Comparison of ENCODE assay signal across 25 cellular contexts in the genomic region with DNA sequence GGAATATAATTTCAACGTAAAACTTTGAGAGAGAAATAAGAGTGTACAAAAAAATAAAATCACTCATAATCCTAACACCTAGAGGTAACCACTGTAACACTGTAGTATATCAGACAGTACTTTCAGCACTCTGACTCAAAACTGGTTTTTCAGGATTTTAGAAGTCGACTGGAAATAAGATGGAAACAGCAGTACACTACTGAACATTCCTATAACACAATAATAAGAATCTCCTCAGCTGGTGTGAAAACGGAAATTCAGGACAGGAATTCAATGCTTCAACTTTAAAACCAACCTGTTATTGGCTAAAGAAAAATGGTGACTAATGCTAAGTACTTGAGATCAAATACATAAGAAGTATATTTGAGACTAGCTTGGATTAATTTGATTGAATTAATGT. TPM values are rescaled to one million over a fixed set of nuclear protein-coding genes. Genes with fewer than 3 reads are reported as not detected.
DNase-seq lines count a peak whose midpoint lies in the region; ATAC-seq and TF ChIP-seq lines count a peak whose summit lies in the region.
"Had no signal": no experiment of that assay in that cellular context is flagged by ENCODE, and none has a peak within 500 bp of the region (broad histone marks: within the 10 kb centered on the region; RNA-seq: fewer than 3 reads in every experiment).

No MANE protein-coding gene starts in this region.

- no peak for DNase-seq in activated T-cell treated with anti-CD3 and anti-CD28 coated beads, Interleukin-2, amount 50 U/mL, for 72 hours
- DNase-seq in activated T-cell treated with anti-CD3 and anti-CD28 coated beads for 4 hours (no peak), left kidney (ENCODE audit: low read depth, low spot score) (peak; percentile 60), upper lobe of right lung (no peak), COLO829 (ENCODE audit: low spot score) (no peak), smooth muscle cell (lab: John Stamatoyannopoulos, UW; ENCODE audit: unreplicated experiment) (no peak)
- no peak for DNase-seq in activated CD4-positive, alpha-beta T cell treated with anti-CD3 and anti-CD28 coated beads for 36 hours
- DNase-seq: activated CD4-positive, alpha-beta memory T cell treated with anti-CD3 and anti-CD28 coated beads for 36 hours; activated CD4-positive, CD25-positive, alpha-beta regulatory T cell; activated naive CD4-positive, alpha-beta T cell treated with Interleukin-2 at 50 U/mL for 16 hours; amniotic stem cell; heart right ventricle; immature natural killer cell; NCI-H1105 treated with DMSO at 0.1 percent for 48 hours; NCI-H2029 treated with DMSO at 0.1 percent for 48 hours; retina; stimulated activated CD4-positive, alpha-beta T cell treated with anti-CD3 and anti-CD28 coated beads, Interleukin-4, amount 100 ng/mL, for 1 hour; stimulated activated naive CD4-positive, alpha-beta T cell treated with Interleukin-2 at 50 U/mL for 16 hours; T1000 had no signal

- H3K4me3 Mint-ChIP-seq in activated T-cell treated with anti-CD3 and anti-CD28 coated beads, Interleukin-2, amount 50 U/mL, for 72 hours, result no peak overlapping the region
- H3K4me3 Mint-ChIP-seq in activated CD4-positive, alpha-beta T cell treated with anti-CD3 and anti-CD28 coated beads for 36 hours, result no peak overlapping the region
- H3K4me3 Mint-ChIP-seq: activated CD4-positive, alpha-beta memory T cell treated with anti-CD3 and anti-CD28 coated beads for 36 hours; B cell; dendritic cell treated with granulocyte-macrophage colony-stimulating factor and Interleukin-4, amounts not matched to agents 40 ng/mL and 50 ng/mL, for 4 days; immature natural killer cell had no signal

- no peaks in the 10 kb centered on the region for H3K79me2 ChIP-seq in smooth muscle cell (ENCODE audit: low read depth)

- H3K27ac ChIP-seq in VCaP (peak overlapping the region; percentile 45), upper lobe of right lung (no peak overlapping the region), smooth muscle cell (ENCODE audit: low read depth) (no peak overlapping the region)
- H3K27ac ChIP-seq: cardiac muscle cell, heart right ventricle, neutrophil, tibial nerve had no signal

- no peaks in the 10 kb centered on the region for H3K27me3 Mint-ChIP-seq in activated T-cell treated with anti-CD3 and anti-CD28 coated beads, Interleukin-2, amount 50 U/mL, for 72 hours (ENCODE audit: low read depth)
- no peaks in the 10 kb centered on the region for H3K27me3 Mint-ChIP-seq in activated CD4-positive, alpha-beta T cell treated with anti-CD3 and anti-CD28 coated beads for 36 hours
- H3K27me3 Mint-ChIP-seq: activated CD4-positive, alpha-beta memory T cell treated with anti-CD3 and anti-CD28 coated beads for 36 hours; B cell; dendritic cell treated with granulocyte-macrophage colony-stimulating factor and Interleukin-4, amounts not matched to agents 40 ng/mL and 50 ng/mL, for 4 days had no signal

- no peak overlapping the region for H3K4me3 ChIP-seq in upper lobe of right lung
- H3K4me3 ChIP-seq in smooth muscle cell, result no peak overlapping the region
- H3K4me3 ChIP-seq: cardiac muscle cell, heart right ventricle, tibial nerve had no signal

- H3K36me3 ChIP-seq in upper lobe of right lung (peaks cover 19% of the 10 kb centered on the region), smooth muscle cell (ENCODE audit: low read depth) (no peaks in the 10 kb centered on the region)

- POLR2A ChIA-PET in activated CD4-positive, alpha-beta T cell treated with anti-CD3 and anti-CD28 coated beads for 36 hours (lab: Charles Lee), result no interaction called here

- no peaks in the 10 kb centered on the region for H3K4me1 ChIP-seq in upper lobe of right lung
- H3K4me1 ChIP-seq in smooth muscle cell (ENCODE audit: low read depth), result no peaks in the 10 kb centered on the region
- H3K4me1 ChIP-seq: tibial nerve had no signal

- H3K4me2 ChIP-seq in smooth muscle cell, result no peak overlapping the region

- no peak for ATAC-seq in activated T-cell treated with anti-CD3 and anti-CD28 coated beads, Interleukin-2, amount 50 U/mL, for 72 hours (replicated peaks in 1 of 2)
- peak; percentile 76 for ATAC-seq in upper lobe of right lung
- ATAC-seq in activated CD4-positive, alpha-beta T cell treated with anti-CD3 and anti-CD28 coated beads for 36 hours, result no peak
- ATAC-seq: heart right ventricle had no signal

- 78% methylated on average over 3 of the region's 3 CpGs for WGBS in smooth muscle cell (ENCODE audit: low lambda C conversion rate)

- intact Hi-C loops in upper lobe of right lung (cut with DNase I), result no loop called here
- intact Hi-C loops in activated CD4-positive, alpha-beta T cell treated with anti-CD3 and anti-CD28 coated beads for 36 hours (cut with DNase I, micrococcal nuclease), result no loop called here

- no peak for TF ChIP-seq CTCF in VCaP (conservative IDR thresholded peaks at IDR 0.05)
- no peak for TF ChIP-seq CTCF in upper lobe of right lung (IDR thresholded peaks at IDR 0.05)
- TF ChIP-seq CTCF in smooth muscle cell (IDR thresholded peaks at IDR 0.05; ENCODE audit: borderline replicate concordance, insufficient read depth, poor library complexity, severe bottlenecking), result no peak

- H3K27me3 ChIP-seq in upper lobe of right lung (no peaks in the 10 kb centered on the region), smooth muscle cell (ENCODE audit: low read depth) (no peaks in the 10 kb centered on the region)
- H3K27me3 ChIP-seq: cardiac muscle cell, heart right ventricle, neutrophil, tibial nerve had no signal

- no peaks in the 10 kb centered on the region for H4K20me1 ChIP-seq in smooth muscle cell (ENCODE audit: low read depth)

- H3K9me3 ChIP-seq in upper lobe of right lung, result no peaks in the 10 kb centered on the region
- H3K9me3 ChIP-seq in smooth muscle cell (replicated peaks; ENCODE audit: low read depth), result no peaks in the 10 kb centered on the region
- H3K9me3 ChIP-seq: heart right ventricle, neutrophil, tibial nerve had no signal

- no peak overlapping the region for H2AFZ ChIP-seq in smooth muscle cell (ENCODE audit: low read depth)

- H3K9me3 Mint-ChIP-seq in activated T-cell treated with anti-CD3 and anti-CD28 coated beads, Interleukin-2, amount 50 U/mL, for 72 hours, result no peaks in the 10 kb centered on the region
- H3K9me3 Mint-ChIP-seq in activated CD4-positive, alpha-beta T cell treated with anti-CD3 and anti-CD28 coated beads for 36 hours (ENCODE audit: low read depth), result no peaks in the 10 kb centered on the region
- H3K9me3 Mint-ChIP-seq: activated CD4-positive, alpha-beta memory T cell treated with anti-CD3 and anti-CD28 coated beads for 36 hours; dendritic cell treated with granulocyte-macrophage colony-stimulating factor and Interleukin-4, amounts not matched to agents 40 ng/mL and 50 ng/mL, for 4 days; immature natural killer cell had no signal

- peak overlapping the region; percentile 18 for H3K27ac Mint-ChIP-seq in activated T-cell treated with anti-CD3 and anti-CD28 coated beads, Interleukin-2, amount 50 U/mL, for 72 hours
- H3K27ac Mint-ChIP-seq in activated CD4-positive, alpha-beta T cell treated with anti-CD3 and anti-CD28 coated beads for 36 hours, result no peak overlapping the region
- H3K27ac Mint-ChIP-seq: activated CD4-positive, alpha-beta memory T cell treated with anti-CD3 and anti-CD28 coated beads for 36 hours; B cell; dendritic cell treated with granulocyte-macrophage colony-stimulating factor and Interleukin-4, amounts not matched to agents 40 ng/mL and 50 ng/mL, for 4 days had no signal

- no peaks in the 10 kb centered on the region for H3F3A ChIP-seq in smooth muscle cell (ENCODE audit: low read depth)

- H3K4me1 Mint-ChIP-seq in activated T-cell treated with anti-CD3 and anti-CD28 coated beads, Interleukin-2, amount 50 U/mL, for 72 hours (ENCODE audit: low read depth), result peaks cover 7% of the 10 kb centered on the region
- peaks cover 5% of the 10 kb centered on the region for H3K4me1 Mint-ChIP-seq in activated CD4-positive, alpha-beta T cell treated with anti-CD3 and anti-CD28 coated beads for 36 hours
- H3K4me1 Mint-ChIP-seq: immature natural killer cell had no signal

- CTCF ChIA-PET in activated CD4-positive, alpha-beta T cell treated with anti-CD3 and anti-CD28 coated beads for 36 hours (lab: Charles Lee), result no interaction called here

- H3K9ac ChIP-seq in smooth muscle cell (ENCODE audit: low read depth), result no peak overlapping the region

- peaks cover 3 to 6% of the 10 kb centered on the region in 2 donors for H3K36me3 Mint-ChIP-seq in activated T-cell treated with anti-CD3 and anti-CD28 coated beads, Interleukin-2, amount 50 U/mL, for 72 hours (ENCODE audit: insufficient read depth in 2 of 2)
- peaks cover 35% of the 10 kb centered on the region for H3K36me3 Mint-ChIP-seq in activated CD4-positive, alpha-beta T cell treated with anti-CD3 and anti-CD28 coated beads for 36 hours (ENCODE audit: low read depth)

RNA-seq across cellular contexts. Expression of a gene that starts 12.3 kb away (rescaled TPM):
- total RNA-seq in activated T-cell treated with anti-CD3 and anti-CD28 coated beads, Interleukin-2, amount 50 U/mL, for 72 hours, result 10 to 100 TPM; 14.1 to 18.1 TPM
- total RNA-seq in upper lobe of right lung, result 25.9 TPM
- total RNA-seq in activated CD4-positive, alpha-beta T cell treated with anti-CD3 and anti-CD28 coated beads for 36 hours, result 1 to 10 TPM; 8.3 to 9.5 TPM
- total RNA-seq in smooth muscle cell, result 1.3 TPM in 2 replicates
- polyA plus RNA-seq in smooth muscle cell, result 1.7 and 2.0 TPM in 2 replicates
